ENCODE assay signal across 11 cellular contexts in the genomic region with DNA sequence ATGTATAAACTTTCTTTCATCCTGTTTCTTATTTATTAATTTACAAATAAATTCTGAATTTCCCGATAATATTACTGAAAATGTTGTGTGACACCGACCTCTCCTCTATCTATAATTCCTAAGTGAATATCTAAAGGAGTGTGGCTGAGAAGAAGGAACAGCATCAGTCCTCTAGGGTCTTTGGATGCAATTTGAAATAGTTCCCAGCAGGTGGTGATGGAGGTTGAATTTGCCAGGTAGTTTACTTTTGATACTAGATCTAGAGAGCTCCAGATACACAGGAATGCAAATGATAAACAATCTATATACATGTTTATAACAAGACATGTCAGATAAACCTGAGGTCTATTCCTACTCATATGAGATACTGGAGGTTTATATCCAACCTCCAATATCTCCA.
DNase-seq lines count a peak whose midpoint lies in the region; ATAC-seq and TF ChIP-seq lines count a peak whose summit lies in the region.
"Had no signal": no experiment of that assay in that cellular context is flagged by ENCODE, and none has a peak within 500 bp of the region (broad histone marks: within the 10 kb centered on the region; RNA-seq: fewer than 3 reads in every experiment).

No MANE protein-coding gene starts in this region.

- H3K9me3 ChIP-seq in PC-9 (ENCODE audit: insufficient read depth, low read depth), result no peaks in the 10 kb centered on the region

- H4K20me1 ChIP-seq in PC-9 (ENCODE audit: insufficient read depth), result no peaks in the 10 kb centered on the region

- H3K36me3 ChIP-seq in PC-9 (ENCODE audit: low read depth), result no peaks in the 10 kb centered on the region

- H3K79me2 ChIP-seq in PC-9 (ENCODE audit: low read depth), result no peaks in the 10 kb centered on the region

- no peak overlapping the region for H3K4me3 ChIP-seq in AG04449 (ENCODE audit: low read depth, low read length)
- H3K4me3 ChIP-seq in PC-9, result no peak overlapping the region
- H3K4me3 ChIP-seq in foreskin fibroblast (ENCODE audit: low read depth in 1 of 2, low read length in 2 of 2), result no peak overlapping the region

- intact Hi-C loops in PC-9 (cut with micrococcal nuclease; ENCODE audit: unreplicated experiment) (no loop called here), Right ventricle myocardium inferior (cut with DNase I) (no loop called here)

- H3F3A ChIP-seq in PC-9 (ENCODE audit: insufficient read depth, low read depth), result no peaks in the 10 kb centered on the region

- CTCF ChIA-PET in AG04449 (lab: Yijun Ruan, JAX), result interaction anchor here (1.2 to 1.8 kb wide), 3 partner anchors 10 to 305 kb away, joined by 4 to 5 read pairs (median 4); a partner anchor contains a TSS
- CTCF ChIA-PET in PC-9 (lab: Charles Lee), result no interaction called here

- ATAC-seq in GM21717 (IDR thresholded peaks at IDR 0.05; ENCODE audit: unreplicated experiment) (no peak), Right ventricle myocardium inferior (no peak)
- ATAC-seq: stimulated activated naive CD8-positive, alpha-beta T cell treated with anti-CD3 and anti-CD28 coated beads, Interleukin-15, Interleukin-2, amounts not matched to agents 100 U/mL and 50 U/mL, for 24 hours had no signal

- H3K9me2 ChIP-seq in PC-9 (ENCODE audit: insufficient read depth), result no peaks in the 10 kb centered on the region

- H3K27me3 ChIP-seq in PC-9 (ENCODE audit: insufficient read depth, low read depth), result no peaks in the 10 kb centered on the region

- H3K27ac ChIP-seq in PC-9, result no peak overlapping the region

- no peak overlapping the region for H2AFZ ChIP-seq in PC-9

- H3K4me2 ChIP-seq in PC-9, result no peak overlapping the region

- no peaks in the 10 kb centered on the region for H3K4me1 ChIP-seq in PC-9 (replicated peaks; ENCODE audit: insufficient read depth)

- POLR2A ChIA-PET in AG04449 (lab: Yijun Ruan, JAX) (no interaction called here), PC-9 (lab: Charles Lee; ENCODE audit: unreplicated experiment) (no interaction called here)

- DNase-seq in AG04449 (ENCODE audit: low read depth, low spot score), result no peak
- DNase-seq in H4 (ENCODE audit: low spot score), result peak; percentile 44
- DNase-seq in PC-9, result no peak
- peak in 1 of 2 donors; percentile 14 for DNase-seq in foreskin fibroblast
- DNase-seq in DMS79 (lab: John Stamatoyannopoulos, UW), result no peak
- DNase-seq in dedifferentiated amniotic fluid mesenchymal stem cell (ENCODE audit: extremely low spot score), result no peak
- DNase-seq in Right ventricle myocardium inferior (ENCODE audit: missing footprints), result no peak
- DNase-seq: activated CD4-positive, alpha-beta T cell treated with anti-CD3 and anti-CD28 coated beads for 4 hours; aorta; stimulated activated naive CD8-positive, alpha-beta T cell treated with anti-CD3 and anti-CD28 coated beads, Interleukin-15, Interleukin-2, amounts not matched to agents 100 U/mL and 50 U/mL, for 24 hours had no signal

- no TSS peak for BruUV-seq in PC-9 (replicated peaks; lab: Mats Ljungman, UMichigan)

- TF ChIP-seq CTCF in AG04449 (IDR thresholded peaks at IDR 0.05; ENCODE audit: insufficient read depth, low read length, missing control alignments) (peak; percentile 24), PC-9 (conservative IDR thresholded peaks at IDR 0.05) (peak; percentile 40; the same call in 1 of the 2 replicates), foreskin fibroblast (IDR thresholded peaks at IDR 0.05; ENCODE audit: low read depth, low read length) (peak; percentile 19)
